ENCODE assay signal across 17 cellular contexts in genomic region chr11:15115686-15116085, GRCh38. TPM values are rescaled to one million over a fixed set of nuclear protein-coding genes. Genes with fewer than 3 reads are reported as not detected.
A peak's percentile ranks its signal among the peaks of the same experiment; 100 is the strongest.
DNase-seq lines count a peak whose midpoint lies in the region; ATAC-seq, FAIRE-seq and TF ChIP-seq lines count a peak whose summit lies in the region.
"Had no signal": no experiment of that assay in that cellular context is flagged by ENCODE, and none has a peak within 500 bp of the region (broad histone marks: within the 10 kb centered on the region; RNA-seq: fewer than 3 reads in every experiment).

No MANE protein-coding gene starts in this region.

- no peak overlapping the region for H3K4ac ChIP-seq in H1 (replicated peaks; ENCODE audit: insufficient read length, low read depth, low read length)

- H3K9me3 ChIP-seq in BLaER1 (no peaks in the 10 kb centered on the region), H1 (ENCODE audit: insufficient read depth in 2 of 2, low read depth in 1 of 2, low read length in 1 of 2) (no peaks in the 10 kb centered on the region), adrenal gland (replicated peaks in 1 of 3) (no peaks in the 10 kb centered on the region)

- TF ChIP-seq RAD21 in H1 (IDR thresholded peaks at IDR 0.05 in 1 of 2, conservative IDR thresholded peaks at IDR 0.05 in 1 of 2; ENCODE audit: low read depth in 2 of 2, low read length in 2 of 2) = no peak

- TF ChIP-seq POLR2A in H1 (IDR thresholded peaks at IDR 0.05; ENCODE audit: control extremely low read depth in 1 of 2, low read depth in 2 of 2, low read length in 2 of 2) = no peak
- no peak for TF ChIP-seq POLR2A in adrenal gland (IDR thresholded peaks at IDR 0.05)

- H4K91ac ChIP-seq in H1 (replicated peaks; ENCODE audit: insufficient read length, low read length) = no peak overlapping the region

- H3K36me3 ChIP-seq in BLaER1 = no peaks in the 10 kb centered on the region
- H3K36me3 ChIP-seq in H1 (ENCODE audit: control insufficient read depth in 2 of 4, insufficient read depth in 4 of 4, low read length in 3 of 4) = no peaks in the 10 kb centered on the region
- no peaks in the 10 kb centered on the region for H3K36me3 ChIP-seq in rectal smooth muscle tissue (ENCODE audit: control insufficient read depth, insufficient read depth, low read length)
- no peaks in the 10 kb centered on the region for H3K36me3 ChIP-seq in adrenal gland (replicated peaks in 1 of 2)

- intact Hi-C loops in adrenal gland (cut with DNase I) = no loop called here

- H3K27ac Mint-ChIP-seq in activated CD8-positive, alpha-beta T cell treated with anti-CD3 and anti-CD28 coated beads, Interleukin-2, amount 10 ng/mL, durations not matched to agents 7 days and 5 days = no peak overlapping the region
- H3K27ac Mint-ChIP-seq in chondrocyte (ENCODE audit: unreplicated experiment) = no peak overlapping the region
- H3K27ac Mint-ChIP-seq: CD4-positive, alpha-beta T cell; HFFc6 had no signal

- H3K4me2 ChIP-seq in BLaER1 = peak overlapping the region; percentile 97
- no peak overlapping the region; a peak in 1 of 4 replicates for H3K4me2 ChIP-seq in H1 (ENCODE audit: insufficient read depth in 1 of 2, low read depth in 2 of 2, low read length in 2 of 2)

- H3K14ac ChIP-seq in H1 (ENCODE audit: insufficient read length) = no peak overlapping the region

- no peaks in the 10 kb centered on the region for H3K79me1 ChIP-seq in H1 (ENCODE audit: low read depth, low read length)

- H2BK5ac ChIP-seq in H1 (ENCODE audit: low read depth, low read length) = no peak overlapping the region

- peaks cover 49% of the 10 kb centered on the region for H3K4me1 Mint-ChIP-seq in activated CD8-positive, alpha-beta T cell treated with anti-CD3 and anti-CD28 coated beads, Interleukin-2, amount 10 ng/mL, durations not matched to agents 7 days and 5 days (ENCODE audit: low read depth)
- H3K4me1 Mint-ChIP-seq in chondrocyte (ENCODE audit: low read depth) = peaks cover 4% of the 10 kb centered on the region

- peaks cover 90% of the 10 kb centered on the region for H3K4me1 ChIP-seq in BLaER1
- H3K4me1 ChIP-seq in H1 (replicated peaks in 1 of 4; ENCODE audit: control insufficient read depth in 3 of 4, insufficient read depth in 4 of 4, low read length in 3 of 4) = peaks cover 0 to 3% (median under 1%) of the 10 kb centered on the region in 4 experiments; a peak in 1 of 7 replicates
- H3K4me1 ChIP-seq in rectal smooth muscle tissue (ENCODE audit: control insufficient read depth, insufficient read depth, low read length) = no peaks in the 10 kb centered on the region
- no peaks in the 10 kb centered on the region for H3K4me1 ChIP-seq in adrenal gland (replicated peaks in 1 of 2)

- H3K9ac ChIP-seq in BLaER1 (no peak overlapping the region), H1 (replicated peaks in 1 of 4; ENCODE audit: extremely low read depth in 1 of 4, low read depth in 3 of 4, low read length in 3 of 4) (no peak overlapping the region), rectal smooth muscle tissue (ENCODE audit: low read length) (no peak overlapping the region)

- H2AK5ac ChIP-seq in H1 (ENCODE audit: low read depth, low read length) = no peak overlapping the region

- no peak overlapping the region for H4K5ac ChIP-seq in H1 (ENCODE audit: insufficient read length, low read depth, low read length)

- H2BK120ac ChIP-seq in H1 (replicated peaks; ENCODE audit: low read depth, low read length) = peak overlapping the region; percentile 8

- CTCF ChIA-PET in H1 (lab: Charles Lee; ENCODE audit: partially characterized antibody) = interaction anchor here (1.2 to 4.4 kb wide), 11 partner anchors 8 to 209 kb away, joined by 3 to 32 read pairs (median 9); no protein-coding TSS in a partner anchor
- CTCF ChIA-PET in activated CD8-positive, alpha-beta T cell treated with anti-CD3 and anti-CD28 coated beads, Interleukin-2, amount 10 ng/mL, durations not matched to agents 7 days and 5 days (lab: Charles Lee) = interaction anchor here (1.1 to 4.8 kb wide), 3 partner anchors 10 to 19 kb away, joined by 3 to 38 read pairs (median 6); no protein-coding TSS in a partner anchor

- no peak overlapping the region for H2BK15ac ChIP-seq in H1 (ENCODE audit: low read length)

- H3K56ac ChIP-seq in H1 (replicated peaks; ENCODE audit: insufficient read length, low read depth, low read length) = no peak overlapping the region

- H2BK20ac ChIP-seq in H1 (ENCODE audit: low read length) = no peak overlapping the region

- no peak overlapping the region for H3K18ac ChIP-seq in H1 (ENCODE audit: extremely low read depth, low read length)

- no peak overlapping the region for H3K23ac ChIP-seq in H1 (ENCODE audit: insufficient read length)

- H3K4me3 ChIP-seq in BLaER1 = no peak overlapping the region
- H3K4me3 ChIP-seq in H1 (ENCODE audit: extremely low read depth in 1 of 4, insufficient read depth in 2 of 4, low read depth in 3 of 4, low read length in 4 of 4) = no peak overlapping the region
- peak overlapping the region; percentile 2 for H3K4me3 ChIP-seq in rectal smooth muscle tissue (ENCODE audit: low read length)
- H3K4me3 ChIP-seq in adrenal gland = no peak overlapping the region

- TF ChIP-seq EP300 in H1 (IDR thresholded peaks at IDR 0.05; ENCODE audit: borderline replicate concordance in 1 of 2, low read depth in 2 of 2, low read length in 2 of 2) = no peak

- no peaks in the 10 kb centered on the region for H3K9me3 Mint-ChIP-seq in activated CD8-positive, alpha-beta T cell treated with anti-CD3 and anti-CD28 coated beads, Interleukin-2, amount 10 ng/mL, durations not matched to agents 7 days and 5 days (ENCODE audit: insufficient read depth)
- no peaks in the 10 kb centered on the region for H3K9me3 Mint-ChIP-seq in chondrocyte (ENCODE audit: low read depth)
- H3K9me3 Mint-ChIP-seq: CD4-positive, alpha-beta T cell; HFFc6 had no signal

- H3K27me3 ChIP-seq in BLaER1 (no peaks in the 10 kb centered on the region), H1 (replicated peaks in 1 of 4; ENCODE audit: control insufficient read depth in 3 of 4, extremely low read depth in 1 of 4, insufficient read depth in 3 of 4, low read length in 3 of 4) (peaks cover 1 to 26% (median 18%) of the 10 kb centered on the region in 4 experiments; a peak in 6 of 7 replicates), rectal smooth muscle tissue (ENCODE audit: control insufficient read depth, insufficient read depth, low read length) (peaks cover 5% of the 10 kb centered on the region), adrenal gland (peaks cover 7% of the 10 kb centered on the region)

- WGBS in H1 (ENCODE audit: extremely low coverage in 1 of 2, insufficient coverage in 1 of 2, insufficient read length in 1 of 2, insufficient replicate concordance in 2 of 2, low coverage in 1 of 2, low lambda C conversion rate in 2 of 2, missing lambda C conversion rate in 1 of 2), 2 experiments = 87% methylated on average over 5 of the region's 5 CpGs; no CpG with 5 or more reads in 1 of the 2 experiments
- WGBS in adrenal gland, 4 donors = 85 to 93% (median 88%) methylated on average over 5 of the region's 5 CpGs

- no peaks in the 10 kb centered on the region for H4K20me1 ChIP-seq in BLaER1
- peaks cover 0 to 2% of the 10 kb centered on the region in 2 experiments for H4K20me1 ChIP-seq in H1 (replicated peaks in 1 of 2; ENCODE audit: control insufficient read depth in 1 of 2, insufficient read depth in 2 of 2, low read length in 2 of 2)

- H3K23me2 ChIP-seq in H1 (ENCODE audit: low read depth, low read length) = peaks cover 5% of the 10 kb centered on the region; the same call in 1 of the 2 replicates

- H3K27me3 Mint-ChIP-seq in activated CD8-positive, alpha-beta T cell treated with anti-CD3 and anti-CD28 coated beads, Interleukin-2, amount 10 ng/mL, durations not matched to agents 7 days and 5 days (ENCODE audit: low read depth) = peaks cover 26% of the 10 kb centered on the region
- peaks cover 23% of the 10 kb centered on the region for H3K27me3 Mint-ChIP-seq in chondrocyte (ENCODE audit: low read depth)

- H2BK12ac ChIP-seq in H1 (ENCODE audit: low read depth, low read length) = no peak overlapping the region

- H3K27ac ChIP-seq in BLaER1 (no peak overlapping the region; the same call in 1 of the 2 replicates), H1 (ENCODE audit: low read depth, low read length) (no peak overlapping the region), rectal smooth muscle tissue (ENCODE audit: low read depth, low read length) (no peak overlapping the region), adrenal gland (no peak overlapping the region)

- no peak overlapping the region for H4K8ac ChIP-seq in H1 (ENCODE audit: extremely low read depth, insufficient read depth, low read length)

- no peak overlapping the region for H3K4me3 Mint-ChIP-seq in activated CD8-positive, alpha-beta T cell treated with anti-CD3 and anti-CD28 coated beads, Interleukin-2, amount 10 ng/mL, durations not matched to agents 7 days and 5 days
- H3K4me3 Mint-ChIP-seq in chondrocyte (ENCODE audit: unreplicated experiment) = no peak overlapping the region
- H3K4me3 Mint-ChIP-seq: CD4-positive, alpha-beta T cell had no signal

- FAIRE-seq in H1 (lab: Jason Lieb, UNC) = no peak
- FAIRE-seq: A204.1, HepG2, HTR-8/SVneo had no signal

- DNase-seq in H1 (ENCODE audit: low read depth in 1 of 2, low spot score in 2 of 2) (no peak), adrenal gland (no peak), NCI-H1092 (lab: John Stamatoyannopoulos, UW) (no peak), chondrocyte (ENCODE audit: low spot score) (no peak)
- no peak for DNase-seq in activated CD8-positive, alpha-beta T cell treated with anti-CD3 and anti-CD28 coated beads, Interleukin-2, amount 10 ng/mL, durations not matched to agents 7 days and 5 days
- DNase-seq: Calu3; CD4-positive, alpha-beta T cell; DMS 273 treated with DMSO at 0.1 percent for 48 hours; HCEC 1CT; HFFc6 had no signal

- peaks cover 2% of the 10 kb centered on the region for H3K36me3 Mint-ChIP-seq in activated CD8-positive, alpha-beta T cell treated with anti-CD3 and anti-CD28 coated beads, Interleukin-2, amount 10 ng/mL, durations not matched to agents 7 days and 5 days (ENCODE audit: low read depth)
- no peaks in the 10 kb centered on the region for H3K36me3 Mint-ChIP-seq in chondrocyte (ENCODE audit: low read depth)

- TF ChIP-seq CTCF in H1 (IDR thresholded peaks at IDR 0.05; ENCODE audit: control extremely low read depth in 1 of 3, insufficient read depth in 1 of 3, low read depth in 1 of 3, low read length in 3 of 3) (no peak), adrenal gland (IDR thresholded peaks at IDR 0.05) (no peak), chondrocyte (IDR thresholded peaks at IDR 0.05) (no peak)

- no peaks in the 10 kb centered on the region for H3K79me2 ChIP-seq in H1 (ENCODE audit: control insufficient read depth in 1 of 2, insufficient read depth in 2 of 2, low read length in 2 of 2)

- no peak overlapping the region for H2AFZ ChIP-seq in H1 (ENCODE audit: low read length)

- no peak for ATAC-seq in activated CD8-positive, alpha-beta T cell treated with anti-CD3 and anti-CD28 coated beads, Interleukin-2, amount 10 ng/mL, durations not matched to agents 7 days and 5 days
- ATAC-seq: HepG2 had no signal

- POLR2A ChIA-PET in H1 (lab: Charles Lee; ENCODE audit: partially characterized antibody) = no interaction called here
- POLR2A ChIA-PET in activated CD8-positive, alpha-beta T cell treated with anti-CD3 and anti-CD28 coated beads, Interleukin-2, amount 10 ng/mL, durations not matched to agents 7 days and 5 days (lab: Charles Lee) = no interaction called here

RNA-seq across cellular contexts. Expression of gene INSC, which starts 1.0 kb away (rescaled TPM):
- total RNA-seq in H1 (2021; fragmentation: NEBNext Ultra II Directional; extraction: Animal tissue kit (Norgen Biotek cat#: 25700)) = 0.44 and 0.58 TPM in 2 replicates
- 0.59 and 1.2 TPM in 2 replicates for polyA plus RNA-seq in H1 (2011; rRNA removed)
- 1.5 TPM for polyA plus RNA-seq in H1 (2011; cell fraction: cytosol; rRNA removed)
- 5.2 TPM for polyA plus RNA-seq in H1 (2011; cell fraction: nucleus; rRNA removed)
- 0.26 to 0.70 TPM (median 0.47 TPM) in 4 replicates for polyA plus RNA-seq in H1 (2012, experiment 1 of 2)
- polyA plus RNA-seq in H1 (2012, experiment 2 of 2) = 0.43 TPM
- 0.08 TPM for polyA plus RNA-seq in H1 (2013, experiment 1 of 2)
- polyA plus RNA-seq in H1 (2013, experiment 2 of 2) = 0.24 TPM
- 0.78 and 1.3 TPM in 2 replicates for polyA minus RNA-seq in H1 (2011; rRNA and poly(A)+ RNA removed)
- not detected for polyA minus RNA-seq in H1 (2011; cell fraction: cytosol; rRNA and poly(A)+ RNA removed)
- polyA minus RNA-seq in H1 (2011; cell fraction: nucleus; rRNA and poly(A)+ RNA removed) = 1.7 TPM
- under 1 TPM in 4 of 8 donors, not detected in 4; 0.11 to 0.79 (median 0.61) TPM for total RNA-seq in adrenal gland
- polyA plus RNA-seq in adrenal gland = 1 to 10 TPM in 1 of 3 donors, under 1 TPM in 2; 0.18 to 1.4 (median 0.54) TPM
- under 1 TPM; 0.13 to 0.34 TPM for total RNA-seq in activated CD8-positive, alpha-beta T cell treated with anti-CD3 and anti-CD28 coated beads, Interleukin-2, amount 10 ng/mL, durations not matched to agents 7 days and 5 days
- not detected in 3 replicates for total RNA-seq in chondrocyte
- total RNA-seq: Calu3; CD4-positive, alpha-beta T cell; Daoy; H4; HepG2 had no signal

RNA-seq across cellular contexts. Expression of gene CALCB, which starts 42.3 kb away (rescaled TPM):
- 3.0 and 3.7 TPM in 2 replicates for total RNA-seq in H1 (2021; fragmentation: NEBNext Ultra II Directional; extraction: Animal tissue kit (Norgen Biotek cat#: 25700))
- 3.5 and 4.2 TPM in 2 replicates for polyA plus RNA-seq in H1 (2011; rRNA removed)
- 4.2 TPM for polyA plus RNA-seq in H1 (2011; cell fraction: cytosol; rRNA removed)
- 2.7 TPM for polyA plus RNA-seq in H1 (2011; cell fraction: nucleus; rRNA removed)
- 2.2 to 3.1 TPM (median 2.8 TPM) in 4 replicates for polyA plus RNA-seq in H1 (2012, experiment 1 of 2)
- polyA plus RNA-seq in H1 (2012, experiment 2 of 2) = 4.8 TPM
- 1.7 TPM for polyA plus RNA-seq in H1 (2013, experiment 1 of 2)
- polyA plus RNA-seq in H1 (2013, experiment 2 of 2) = 1.8 TPM
- 1.7 and 1.8 TPM in 2 replicates for polyA minus RNA-seq in H1 (2011; rRNA and poly(A)+ RNA removed)
- polyA minus RNA-seq in H1 (2011; cell fraction: cytosol; rRNA and poly(A)+ RNA removed) = 1.1 TPM
- polyA minus RNA-seq in H1 (2011; cell fraction: nucleus; rRNA and poly(A)+ RNA removed) = 7.3 TPM
- total RNA-seq in adrenal gland = under 1 TPM in 1 of 8 donors, not detected in 7; 0.28 TPM
- polyA plus RNA-seq in adrenal gland = under 1 TPM in 2 of 3 donors, not detected in 1; 0.07 to 0.08 TPM
- total RNA-seq in activated CD8-positive, alpha-beta T cell treated with anti-CD3 and anti-CD28 coated beads, Interleukin-2, amount 10 ng/mL, durations not matched to agents 7 days and 5 days = under 1 TPM; 0.79 to 0.91 TPM
- total RNA-seq in chondrocyte = not detected in 3 replicates
- total RNA-seq: Calu3, Daoy, HepG2, HFFc6 had no signal
- polyA plus RNA-seq: HepG2 had no signal
